In the genomic region with DNA sequence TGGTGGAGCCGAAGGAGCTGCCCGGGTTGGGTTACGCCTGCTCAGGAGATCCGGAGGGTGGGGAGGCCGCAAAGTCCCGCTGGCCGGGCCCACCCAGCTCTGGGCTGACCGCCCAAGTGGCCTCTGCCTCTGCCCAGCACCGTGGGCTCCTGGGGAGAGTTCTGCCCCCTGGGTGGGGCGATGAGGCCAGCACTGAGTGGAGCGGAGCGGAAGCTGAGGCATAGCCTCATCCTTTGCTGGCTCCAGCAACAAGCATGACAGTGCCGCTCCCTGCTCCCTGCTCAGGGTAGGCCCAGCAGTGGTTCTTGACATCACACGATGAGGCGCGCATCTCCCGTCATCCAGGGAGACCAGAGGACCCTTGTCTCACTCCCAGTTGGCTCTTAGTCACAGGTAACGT, we compare ENCODE assay signal across 1 cellular context.
TF ChIP-seq lines count a peak whose summit lies in the region.

No MANE protein-coding gene starts in this region.

TF ChIP-seq in HEK293, 187 proteins besides CTCF, POLR2A, EP300 and RAD21 (continued from another document):
- TF ChIP-seq, protein P1, sequence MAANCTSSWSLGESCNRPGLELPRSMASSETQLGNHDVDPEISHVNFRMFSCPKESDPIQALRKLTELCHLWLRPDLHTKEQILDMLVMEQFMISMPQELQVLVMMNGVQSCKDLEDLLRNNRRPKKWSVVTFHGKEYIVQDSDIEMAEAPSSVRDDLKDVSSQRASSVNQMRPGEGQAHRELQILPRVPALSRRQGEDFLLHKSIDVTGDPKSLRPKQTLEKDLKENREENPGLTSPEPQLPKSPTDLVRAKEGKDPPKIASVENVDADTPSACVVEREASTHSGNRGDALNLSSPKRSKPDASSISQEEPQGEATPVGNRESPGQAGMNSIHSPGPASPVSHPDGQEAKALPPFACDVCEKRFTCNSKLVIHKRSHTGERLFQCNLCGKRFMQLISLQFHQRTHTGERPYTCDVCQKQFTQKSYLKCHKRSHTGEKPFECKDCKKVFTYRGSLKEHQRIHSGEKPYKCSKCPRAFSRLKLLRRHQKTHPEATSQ (tag by site-specific recombination; IDR thresholded peaks at IDR 0.05): no peak
- TF ChIP-seq, protein P2, sequence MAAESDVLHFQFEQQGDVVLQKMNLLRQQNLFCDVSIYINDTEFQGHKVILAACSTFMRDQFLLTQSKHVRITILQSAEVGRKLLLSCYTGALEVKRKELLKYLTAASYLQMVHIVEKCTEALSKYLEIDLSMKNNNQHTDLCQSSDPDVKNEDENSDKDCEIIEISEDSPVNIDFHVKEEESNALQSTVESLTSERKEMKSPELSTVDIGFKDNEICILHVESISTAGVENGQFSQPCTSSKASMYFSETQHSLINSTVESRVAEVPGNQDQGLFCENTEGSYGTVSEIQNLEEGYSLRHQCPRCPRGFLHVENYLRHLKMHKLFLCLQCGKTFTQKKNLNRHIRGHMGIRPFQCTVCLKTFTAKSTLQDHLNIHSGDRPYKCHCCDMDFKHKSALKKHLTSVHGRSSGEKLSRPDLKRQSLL (tag by site-specific recombination; IDR thresholded peaks at IDR 0.05): 0 out of 2 replicates have a peak, but pooled peaks have one; percentile 20
- TF ChIP-seq ZNF221 (tag by site-specific recombination; IDR thresholded peaks at IDR 0.05; ENCODE audit: borderline replicate concordance) (no peak), ZNF776 (tag by site-specific recombination; IDR thresholded peaks at IDR 0.05; ENCODE audit: borderline replicate concordance) (no peak), ZBTB7A (tag by site-specific recombination; IDR thresholded peaks at IDR 0.05; ENCODE audit: low read depth) (no peak), ZNF311 (tag by site-specific recombination; IDR thresholded peaks at IDR 0.05; ENCODE audit: borderline replicate concordance) (no peak), ZNF214 (tag by site-specific recombination; IDR thresholded peaks at IDR 0.05; ENCODE audit: borderline replicate concordance) (no peak), BCL11B (tag by site-specific recombination; IDR thresholded peaks at IDR 0.05; ENCODE audit: low read depth) (no peak)
- TF ChIP-seq, protein P3, sequence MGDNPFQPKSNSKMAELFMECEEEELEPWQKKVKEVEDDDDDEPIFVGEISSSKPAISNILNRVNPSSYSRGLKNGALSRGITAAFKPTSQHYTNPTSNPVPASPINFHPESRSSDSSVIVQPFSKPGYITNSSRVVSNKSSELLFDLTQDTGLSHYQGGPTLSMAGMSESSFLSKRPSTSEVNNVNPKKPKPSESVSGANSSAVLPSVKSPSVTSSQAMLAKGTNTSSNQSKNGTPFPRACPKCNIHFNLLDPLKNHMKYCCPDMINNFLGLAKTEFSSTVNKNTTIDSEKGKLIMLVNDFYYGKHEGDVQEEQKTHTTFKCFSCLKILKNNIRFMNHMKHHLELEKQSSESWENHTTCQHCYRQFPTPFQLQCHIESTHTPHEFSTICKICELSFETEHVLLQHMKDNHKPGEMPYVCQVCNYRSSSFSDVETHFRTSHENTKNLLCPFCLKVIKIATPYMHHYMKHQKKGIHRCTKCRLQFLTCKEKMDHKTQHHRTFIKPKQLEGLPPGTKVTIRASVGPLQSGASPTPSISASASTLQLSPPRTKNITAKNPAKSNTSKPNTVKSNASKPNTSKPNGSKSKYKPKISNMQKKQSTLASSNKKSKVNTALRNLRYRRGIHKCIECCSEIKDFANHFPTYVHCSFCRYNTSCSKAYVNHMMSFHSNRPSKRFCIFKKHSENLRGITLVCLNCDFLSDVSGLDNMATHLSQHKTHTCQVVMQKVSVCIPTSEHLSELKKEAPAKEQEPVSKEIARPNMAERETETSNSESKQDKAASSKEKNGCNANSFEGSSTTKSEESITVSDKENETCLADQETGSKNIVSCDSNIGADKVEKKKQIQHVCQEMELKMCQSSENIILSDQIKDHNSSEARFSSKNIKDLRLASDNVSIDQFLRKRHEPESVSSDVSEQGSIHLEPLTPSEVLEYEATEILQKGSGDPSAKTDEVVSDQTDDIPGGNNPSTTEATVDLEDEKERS (tag by site-specific recombination; IDR thresholded peaks at IDR 0.05): no peak
